1 cellular context compared by ENCODE assay signal in the genomic region with DNA sequence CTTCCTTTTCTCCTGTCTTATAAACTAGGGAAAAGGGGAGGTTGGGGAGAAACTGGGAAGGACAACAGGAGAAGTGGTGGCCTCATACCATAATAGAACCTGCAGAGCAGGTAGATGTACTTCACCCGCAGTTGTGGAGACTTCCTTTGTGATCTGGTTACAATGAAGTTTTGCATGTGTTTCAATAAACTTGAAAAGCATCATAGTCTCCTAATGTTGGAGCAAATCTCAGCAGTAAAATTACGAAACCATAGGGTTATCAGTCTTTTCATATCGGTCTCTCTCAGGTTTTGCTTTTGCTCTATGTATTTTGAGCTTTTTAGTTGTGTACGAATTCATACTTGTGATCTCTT.
TF ChIP-seq lines count a peak whose summit lies in the region.

No MANE protein-coding gene starts in this region.

TF ChIP-seq in IMR-90, 13 proteins besides CTCF, POLR2A, EP300 and RAD21 (continued from another document):
- TF ChIP-seq, protein P1, sequence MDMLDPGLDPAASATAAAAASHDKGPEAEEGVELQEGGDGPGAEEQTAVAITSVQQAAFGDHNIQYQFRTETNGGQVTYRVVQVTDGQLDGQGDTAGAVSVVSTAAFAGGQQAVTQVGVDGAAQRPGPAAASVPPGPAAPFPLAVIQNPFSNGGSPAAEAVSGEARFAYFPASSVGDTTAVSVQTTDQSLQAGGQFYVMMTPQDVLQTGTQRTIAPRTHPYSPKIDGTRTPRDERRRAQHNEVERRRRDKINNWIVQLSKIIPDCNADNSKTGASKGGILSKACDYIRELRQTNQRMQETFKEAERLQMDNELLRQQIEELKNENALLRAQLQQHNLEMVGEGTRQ (IDR thresholded peaks at IDR 0.05; ENCODE audit: low read depth, low read length), result no peak
- TF ChIP-seq MAZ (IDR thresholded peaks at IDR 0.05; ENCODE audit: borderline replicate concordance, low read depth, low read length) (no peak), CHD1 (IDR thresholded peaks at IDR 0.05; ENCODE audit: low read depth, low read length) (no peak), CEBPB (IDR thresholded peaks at IDR 0.05; ENCODE audit: low read depth, low read length) (no peak), MAFK (IDR thresholded peaks at IDR 0.05; ENCODE audit: low read depth, low read length) (no peak), FOS (IDR thresholded peaks at IDR 0.05; ENCODE audit: low read depth, low read length) (no peak), MXI1 (IDR thresholded peaks at IDR 0.05; ENCODE audit: borderline replicate concordance, low read depth, low read length) (no peak), RFX5 (IDR thresholded peaks at IDR 0.05; ENCODE audit: low read depth, low read length) (no peak)
